In the genomic region with DNA sequence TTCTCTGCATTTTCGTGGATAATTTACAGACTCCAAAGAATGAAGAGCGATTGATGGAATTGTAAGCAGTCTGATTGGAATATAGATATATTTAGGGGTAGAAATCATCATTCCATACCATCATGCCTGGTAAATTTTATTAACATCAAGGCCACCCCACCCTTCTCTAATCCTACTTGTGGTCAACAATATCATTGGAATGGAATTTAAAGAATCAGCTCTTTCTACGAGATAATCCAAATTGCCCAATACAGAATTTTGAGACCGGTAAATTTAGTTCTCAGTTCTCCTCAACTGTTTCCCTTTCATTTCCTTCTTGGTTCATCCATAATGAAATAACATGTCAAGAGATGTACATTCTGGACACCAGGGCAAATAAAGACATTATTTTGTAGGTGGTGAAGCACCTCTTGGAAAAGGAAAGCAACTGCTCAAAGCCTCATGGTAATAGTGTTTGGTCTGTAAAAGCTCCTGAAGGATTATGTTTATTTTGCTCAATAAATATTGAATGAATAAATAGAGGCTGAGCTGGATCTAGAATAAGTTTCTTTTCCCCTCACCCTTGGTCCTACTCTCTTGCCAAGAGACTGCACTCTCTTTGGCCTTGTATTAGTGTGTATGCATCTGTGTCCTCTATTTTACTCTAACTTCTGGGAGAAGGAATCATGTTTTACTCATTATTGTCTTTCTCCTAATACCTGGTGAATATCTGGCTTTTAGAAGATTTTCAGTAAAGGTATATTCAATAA, we compare ENCODE assay signal across 13 cellular contexts.
DNase-seq lines count a peak whose midpoint lies in the region; ATAC-seq and TF ChIP-seq lines count a peak whose summit lies in the region.
"Had no signal": no experiment of that assay in that cellular context is flagged by ENCODE, and none has a peak within 500 bp of the region (broad histone marks: within the 10 kb centered on the region; RNA-seq: fewer than 3 reads in every experiment).

No MANE protein-coding gene starts in this region.

- H3K4me1 Mint-ChIP-seq in HFFc6 (ENCODE audit: low read depth) (peaks cover 33% of the 10 kb centered on the region), GM23338 (no peaks in the 10 kb centered on the region)

- ATAC-seq in GM23338: no peak

- H3K27ac ChIP-seq in GM23338 (ENCODE audit: low read depth): no peak overlapping the region

- no peaks in the 10 kb centered on the region for H3K4me1 ChIP-seq in GM23338 (ENCODE audit: insufficient read depth)
- H3K4me1 ChIP-seq: BE2C had no signal

- H2AFZ ChIP-seq in GM23338: no peak overlapping the region

- no peaks in the 10 kb centered on the region; the same call in 1 of the 2 replicates for H3K9me2 ChIP-seq in GM23338 (ENCODE audit: insufficient read depth)

- H3K9me3 Mint-ChIP-seq in HFFc6 (no peaks in the 10 kb centered on the region), GM23338 (no peaks in the 10 kb centered on the region)

- no peaks in the 10 kb centered on the region for H3K79me2 ChIP-seq in GM23338 (replicated peaks; ENCODE audit: insufficient read depth)

- H3K27ac Mint-ChIP-seq in HFFc6 (peak overlapping the region; percentile 49), GM23338 (no peak overlapping the region)

- H3K36me3 ChIP-seq in GM23338 (ENCODE audit: insufficient read depth): no peaks in the 10 kb centered on the region
- H3K36me3 ChIP-seq: BE2C had no signal

- H3K4me3 ChIP-seq in fibroblast of villous mesenchyme (ENCODE audit: low read depth, low read length): peak overlapping the region; percentile 5
- H3K4me3 ChIP-seq in GM23338: no peak overlapping the region

- TF ChIP-seq CTCF in HFFc6 (IDR thresholded peaks at IDR 0.05): no peak
- no peak for TF ChIP-seq CTCF in fibroblast of villous mesenchyme (IDR thresholded peaks at IDR 0.05; ENCODE audit: insufficient read depth, low read depth, low read length)
- no peak for TF ChIP-seq CTCF in GM23338 (conservative IDR thresholded peaks at IDR 0.05; ENCODE audit: low read depth in 2 of 2)

- no peaks in the 10 kb centered on the region for H3K27me3 Mint-ChIP-seq in HFFc6 (ENCODE audit: insufficient read depth)
- peaks cover 1% of the 10 kb centered on the region for H3K27me3 Mint-ChIP-seq in GM23338 (ENCODE audit: insufficient read depth, low read depth, poor library complexity)

- H3K4me2 ChIP-seq in GM23338: no peak overlapping the region

- no peaks in the 10 kb centered on the region for H3F3A ChIP-seq in GM23338 (replicated peaks; ENCODE audit: low read depth)

- no peaks in the 10 kb centered on the region for H3K27me3 ChIP-seq in GM23338 (ENCODE audit: insufficient read depth)
- H3K27me3 ChIP-seq: BE2C had no signal

- H3K36me3 Mint-ChIP-seq in HFFc6 (ENCODE audit: low read depth): no peaks in the 10 kb centered on the region
- no peaks in the 10 kb centered on the region for H3K36me3 Mint-ChIP-seq in GM23338 (ENCODE audit: low read depth)

- H4K20me1 ChIP-seq in GM23338 (replicated peaks; ENCODE audit: insufficient read depth): no peaks in the 10 kb centered on the region

- DNase-seq in A172 (ENCODE audit: low spot score): peak; percentile 73
- peak; percentile 31 for DNase-seq in HFFc6
- DNase-seq in SW480 (ENCODE audit: low spot score): peak; percentile 36
- peak; percentile 75 for DNase-seq in fibroblast of villous mesenchyme (ENCODE audit: low read depth)
- no peak for DNase-seq in iPS-NIHi11 (ENCODE audit: low spot score)
- no peak for DNase-seq in activated naive CD4-positive, alpha-beta T cell treated with Interleukin-2 at 50 U/mL for 16 hours
- DNase-seq in GM23338 (ENCODE audit: low spot score): no peak
- DNase-seq in middle frontal gyrus (ENCODE audit: extremely low spot score, low spot score): no peak
- DNase-seq: activated CD4-positive, CD25-positive, alpha-beta regulatory T cell treated with anti-CD3 and anti-CD28 coated beads, Interleukin-2, amount 50 U/mL, for 72 hours; amniotic stem cell; BE2C; mesenchymal stem cell; NCI-H526 had no signal

- H3K4me3 Mint-ChIP-seq in HFFc6 (peak overlapping the region; percentile 55), GM23338 (no peak overlapping the region)

TF ChIP-seq in GM23338, 12 proteins besides CTCF, POLR2A, EP300 and RAD21 (continues in another document):
- TF ChIP-seq STAT1 (IDR thresholded peaks at IDR 0.05; ENCODE audit: unreplicated experiment) (no peak), EZH2 (IDR thresholded peaks at IDR 0.05; ENCODE audit: low read depth, unreplicated experiment) (no peak), NANOG (IDR thresholded peaks at IDR 0.05; ENCODE audit: borderline replicate concordance) (no peak), EZH2phosphoT487 (IDR thresholded peaks at IDR 0.05; ENCODE audit: unreplicated experiment) (no peak), POLR2AphosphoS5 (IDR thresholded peaks at IDR 0.05; ENCODE audit: low read depth) (no peak), ETS1 (IDR thresholded peaks at IDR 0.05) (no peak), JUNB (IDR thresholded peaks at IDR 0.05; ENCODE audit: unreplicated experiment) (no peak), CREB1 (CRISPR knock-in tag; IDR thresholded peaks at IDR 0.05; ENCODE audit: low read depth) (no peak)
- TF ChIP-seq, protein P1, sequence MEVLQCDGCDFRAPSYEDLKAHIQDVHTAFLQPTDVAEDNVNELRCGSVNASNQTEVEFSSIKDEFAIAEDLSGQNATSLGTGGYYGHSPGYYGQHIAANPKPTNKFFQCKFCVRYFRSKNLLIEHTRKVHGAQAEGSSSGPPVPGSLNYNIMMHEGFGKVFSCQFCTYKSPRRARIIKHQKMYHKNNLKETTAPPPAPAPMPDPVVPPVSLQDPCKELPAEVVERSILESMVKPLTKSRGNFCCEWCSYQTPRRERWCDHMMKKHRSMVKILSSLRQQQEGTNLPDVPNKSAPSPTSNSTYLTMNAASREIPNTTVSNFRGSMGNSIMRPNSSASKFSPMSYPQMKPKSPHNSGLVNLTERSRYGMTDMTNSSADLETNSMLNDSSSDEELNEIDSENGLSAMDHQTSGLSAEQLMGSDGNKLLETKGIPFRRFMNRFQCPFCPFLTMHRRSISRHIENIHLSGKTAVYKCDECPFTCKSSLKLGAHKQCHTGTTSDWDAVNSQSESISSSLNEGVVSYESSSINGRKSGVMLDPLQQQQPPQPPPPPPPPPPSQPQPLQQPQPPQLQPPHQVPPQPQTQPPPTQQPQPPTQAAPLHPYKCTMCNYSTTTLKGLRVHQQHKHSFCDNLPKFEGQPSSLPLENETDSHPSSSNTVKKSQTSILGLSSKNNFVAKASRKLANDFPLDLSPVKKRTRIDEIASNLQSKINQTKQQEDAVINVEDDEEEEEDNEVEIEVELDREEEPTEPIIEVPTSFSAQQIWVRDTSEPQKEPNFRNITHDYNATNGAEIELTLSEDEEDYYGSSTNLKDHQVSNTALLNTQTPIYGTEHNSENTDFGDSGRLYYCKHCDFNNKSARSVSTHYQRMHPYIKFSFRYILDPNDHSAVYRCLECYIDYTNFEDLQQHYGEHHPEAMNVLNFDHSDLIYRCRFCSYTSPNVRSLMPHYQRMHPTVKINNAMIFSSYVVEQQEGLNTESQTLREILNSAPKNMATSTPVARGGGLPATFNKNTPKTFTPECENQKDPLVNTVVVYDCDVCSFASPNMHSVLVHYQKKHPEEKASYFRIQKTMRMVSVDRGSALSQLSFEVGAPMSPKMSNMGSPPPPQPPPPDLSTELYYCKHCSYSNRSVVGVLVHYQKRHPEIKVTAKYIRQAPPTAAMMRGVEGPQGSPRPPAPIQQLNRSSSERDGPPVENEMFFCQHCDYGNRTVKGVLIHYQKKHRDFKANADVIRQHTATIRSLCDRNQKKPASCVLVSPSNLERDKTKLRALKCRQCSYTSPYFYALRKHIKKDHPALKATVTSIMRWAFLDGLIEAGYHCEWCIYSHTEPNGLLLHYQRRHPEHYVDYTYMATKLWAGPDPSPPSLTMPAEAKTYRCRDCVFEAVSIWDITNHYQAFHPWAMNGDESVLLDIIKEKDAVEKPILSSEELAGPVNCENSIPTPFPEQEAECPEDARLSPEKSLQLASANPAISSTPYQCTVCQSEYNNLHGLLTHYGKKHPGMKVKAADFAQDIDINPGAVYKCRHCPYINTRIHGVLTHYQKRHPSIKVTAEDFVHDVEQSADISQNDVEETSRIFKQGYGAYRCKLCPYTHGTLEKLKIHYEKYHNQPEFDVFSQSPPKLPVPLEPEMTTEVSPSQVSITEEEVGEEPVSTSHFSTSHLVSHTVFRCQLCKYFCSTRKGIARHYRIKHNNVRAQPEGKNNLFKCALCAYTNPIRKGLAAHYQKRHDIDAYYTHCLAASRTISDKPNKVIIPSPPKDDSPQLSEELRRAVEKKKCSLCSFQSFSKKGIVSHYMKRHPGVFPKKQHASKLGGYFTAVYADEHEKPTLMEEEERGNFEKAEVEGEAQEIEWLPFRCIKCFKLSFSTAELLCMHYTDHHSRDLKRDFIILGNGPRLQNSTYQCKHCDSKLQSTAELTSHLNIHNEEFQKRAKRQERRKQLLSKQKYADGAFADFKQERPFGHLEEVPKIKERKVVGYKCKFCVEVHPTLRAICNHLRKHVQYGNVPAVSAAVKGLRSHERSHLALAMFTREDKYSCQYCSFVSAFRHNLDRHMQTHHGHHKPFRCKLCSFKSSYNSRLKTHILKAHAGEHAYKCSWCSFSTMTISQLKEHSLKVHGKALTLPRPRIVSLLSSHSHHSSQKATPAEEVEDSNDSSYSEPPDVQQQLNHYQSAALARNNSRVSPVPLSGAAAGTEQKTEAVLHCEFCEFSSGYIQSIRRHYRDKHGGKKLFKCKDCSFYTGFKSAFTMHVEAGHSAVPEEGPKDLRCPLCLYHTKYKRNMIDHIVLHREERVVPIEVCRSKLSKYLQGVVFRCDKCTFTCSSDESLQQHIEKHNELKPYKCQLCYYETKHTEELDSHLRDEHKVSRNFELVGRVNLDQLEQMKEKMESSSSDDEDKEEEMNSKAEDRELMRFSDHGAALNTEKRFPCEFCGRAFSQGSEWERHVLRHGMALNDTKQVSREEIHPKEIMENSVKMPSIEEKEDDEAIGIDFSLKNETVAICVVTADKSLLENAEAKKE (CRISPR knock-in tag; IDR thresholded peaks at IDR 0.05): no peak

Comparison
In these comparisons a context has a peak if more than half of its experiments do, and no peak if none do; other contexts are left out.
1. DNase-seq: peak in A172 (single experiment), HFFc6 (single experiment), SW480 (single experiment) and fibroblast of villous mesenchyme (single experiment); none in iPS-NIHi11 (single experiment), activated naive CD4-positive, alpha-beta T cell treated with Interleukin-2 at 50 U/mL for 16 hours (single experiment), GM23338 (single experiment) and middle frontal gyrus (single experiment).